In the genomic region with DNA sequence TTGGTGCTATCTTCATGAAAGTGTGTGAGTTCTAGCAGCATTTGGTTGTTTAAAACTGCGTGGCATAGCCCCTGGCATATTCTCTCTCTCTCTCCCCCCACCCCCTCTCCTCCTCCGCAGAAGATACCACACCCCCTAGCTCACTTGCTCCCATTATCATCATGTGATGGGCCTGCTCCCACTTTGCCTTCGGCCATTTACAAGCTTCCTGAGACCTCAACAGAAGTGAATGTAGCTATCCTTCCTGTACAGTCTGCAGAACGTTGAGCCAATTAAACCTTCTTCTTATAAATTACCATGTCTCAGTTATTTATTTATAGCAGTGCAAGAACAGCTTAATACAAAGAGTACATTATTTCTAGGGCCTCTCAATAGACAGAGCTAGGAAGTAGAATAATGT, we compare ENCODE assay signal across 25 cellular contexts.
"Had no signal": no experiment of that assay in that cellular context is flagged by ENCODE, and none has a peak within 500 bp of the region (broad histone marks: within the 10 kb centered on the region; RNA-seq: fewer than 3 reads in every experiment).

No MANE protein-coding gene starts in this region.

- H3K4me3 ChIP-seq: colonic mucosa, coronary artery, dorsolateral prefrontal cortex, esophagus muscularis mucosa, esophagus squamous epithelium, gastrocnemius medialis, gastroesophageal sphincter, heart left ventricle, heart right ventricle, hepatocyte had no signal

- DNase-seq: colonic mucosa; cortex of kidney; dermis blood vessel endothelial cell; dorsolateral prefrontal cortex; effector CD4-positive, alpha-beta T cell; effector CD8-positive, alpha-beta T cell; effector memory CD4-positive, alpha-beta T cell; effector memory CD8-positive, alpha-beta T cell; endodermal cell; erythroblast; esophagus squamous epithelium; foreskin fibroblast; foreskin keratinocyte; gastrocnemius medialis; glutamatergic neuron; head of caudate nucleus; heart left ventricle; heart right ventricle; hippocampal formation had no signal

- H3K4me3 Mint-ChIP-seq: dendritic cell treated with granulocyte-macrophage colony-stimulating factor and Interleukin-4, amounts not matched to agents 40 ng/mL and 50 ng/mL, for 4 days; effector memory CD8-positive, alpha-beta T cell; endodermal cell had no signal

- H3K4me1 Mint-ChIP-seq: endodermal cell had no signal

- H3K27me3 ChIP-seq: colonic mucosa, dorsolateral prefrontal cortex, esophagus muscularis mucosa, esophagus squamous epithelium, foreskin keratinocyte, gastrocnemius medialis, gastroesophageal sphincter, heart left ventricle, heart right ventricle, hepatocyte had no signal

- H3K36me3 ChIP-seq: colonic mucosa, esophagus muscularis mucosa, esophagus squamous epithelium, gastrocnemius medialis, gastroesophageal sphincter, heart left ventricle, heart right ventricle had no signal

- H3K4me2 ChIP-seq: hepatocyte had no signal

- H3K27ac Mint-ChIP-seq: dendritic cell treated with granulocyte-macrophage colony-stimulating factor and Interleukin-4, amounts not matched to agents 40 ng/mL and 50 ng/mL, for 4 days; effector memory CD8-positive, alpha-beta T cell; endodermal cell had no signal

- H3K79me2 ChIP-seq: hepatocyte had no signal

- H3K4me1 ChIP-seq: colonic mucosa, esophagus muscularis mucosa, esophagus squamous epithelium, gastrocnemius medialis, gastroesophageal sphincter, heart left ventricle, heart right ventricle had no signal

- H3K9me3 ChIP-seq: colonic mucosa had no signal

- H3K27ac ChIP-seq: colonic mucosa, coronary artery, dorsolateral prefrontal cortex, epithelial cell of prostate, esophagus muscularis mucosa, esophagus squamous epithelium, foreskin keratinocyte, gastrocnemius medialis, gastroesophageal sphincter, heart left ventricle, heart right ventricle, hepatocyte had no signal

- H2AFZ ChIP-seq: hepatocyte had no signal

- H3K27me3 Mint-ChIP-seq: dendritic cell treated with granulocyte-macrophage colony-stimulating factor and Interleukin-4, amounts not matched to agents 40 ng/mL and 50 ng/mL, for 4 days; effector memory CD8-positive, alpha-beta T cell had no signal
